ENCODE assay signal across 10 cellular contexts in the genomic region with DNA sequence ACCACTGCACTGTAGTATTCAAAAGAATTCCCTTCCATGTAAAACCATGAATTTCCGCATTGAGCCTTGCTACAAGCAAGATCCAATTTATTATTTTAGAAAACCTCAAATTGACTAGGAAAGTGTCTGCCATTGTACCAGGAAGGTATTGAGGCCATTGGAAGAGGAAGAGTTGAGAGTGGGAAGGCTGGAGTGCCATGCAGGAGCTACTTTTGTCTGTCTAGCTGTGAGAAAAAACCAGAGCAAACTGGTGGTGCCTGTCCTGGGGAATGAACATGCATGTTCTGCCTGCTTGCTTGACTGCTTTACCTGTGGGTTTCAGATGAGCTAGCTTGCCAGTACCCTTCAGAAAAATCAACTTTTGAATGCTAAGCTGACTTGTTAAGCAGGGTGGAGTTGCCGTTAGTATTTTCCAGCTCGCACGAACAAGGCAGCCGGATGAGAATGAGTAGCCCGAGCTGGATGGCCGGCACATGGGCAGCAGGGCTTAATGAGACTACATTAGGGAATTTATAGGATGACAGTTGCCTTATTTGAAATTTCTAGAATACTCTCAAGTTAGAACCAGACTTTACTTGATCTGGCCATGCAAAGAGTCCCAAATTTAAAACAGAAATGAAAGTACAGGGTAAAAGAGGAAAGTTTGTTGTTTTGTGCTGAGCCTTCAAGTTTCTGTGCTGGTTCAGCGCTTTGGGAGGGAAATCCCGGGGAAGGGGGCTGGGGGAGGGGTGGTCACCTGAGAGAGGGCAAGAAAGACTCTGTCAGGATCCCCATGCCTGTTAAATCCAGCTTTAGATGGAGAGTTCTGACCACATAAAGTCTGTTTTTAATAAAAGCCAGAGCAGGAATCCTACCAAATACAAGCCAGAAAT. TPM values are rescaled to one million over a fixed set of nuclear protein-coding genes. Genes with fewer than 3 reads are reported as not detected.
DNase-seq lines count a peak whose midpoint lies in the region; ATAC-seq, FAIRE-seq and TF ChIP-seq lines count a peak whose summit lies in the region.
"Had no signal": no experiment of that assay in that cellular context is flagged by ENCODE, and none has a peak within 500 bp of the region (broad histone marks: within the 10 kb centered on the region; RNA-seq: fewer than 3 reads in every experiment).

No MANE protein-coding gene starts in this region.

- H2AFZ ChIP-seq in astrocyte (ENCODE audit: low read depth, low read length) = no peak overlapping the region

- no peaks in the 10 kb centered on the region for H3K79me2 ChIP-seq in astrocyte (ENCODE audit: insufficient read depth, low read length)

- no peak overlapping the region for H3K27ac ChIP-seq in astrocyte (ENCODE audit: low read depth, low read length)
- H3K27ac ChIP-seq: SJSA1 had no signal

- DNase-seq in astrocyte (ENCODE audit: low read depth) (no peak), mucosa of descending colon (peak; percentile 31 to 58 (median 46)), MCF 10A (ENCODE audit: unreplicated experiment) (no peak), mesenteric fat pad (ENCODE audit: low spot score) (no peak)
- DNase-seq in stimulated activated CD8-positive, alpha-beta memory T cell treated with anti-CD3 and anti-CD28 coated beads, Interleukin-4, amount 100 ng/mL, for 48 hours = no peak
- DNase-seq in activated T-helper 2 cell treated with anti-CD3 and anti-CD28 coated beads, Interferon-gamma antibody, Interleukin-2, Interleukin-4, amounts not matched to agents 10 μg/mL and 5 μg/mL and 100 μg/mL, durations not matched to agents 14 hours and 24 hours and 36 hours (ENCODE audit: low spot score) = no peak

- CTCF ChIA-PET in MCF 10A (lab: Yijun Ruan, JAX) = interaction anchor here (0.6 to 2.1 kb wide), 8 partner anchors 8 to 582 kb away, joined by 3 to 12 read pairs (median 3); no protein-coding TSS in a partner anchor

- H3K9me3 ChIP-seq in astrocyte (ENCODE audit: insufficient read depth, low read depth, low read length) (no peaks in the 10 kb centered on the region), mucosa of descending colon (no peaks in the 10 kb centered on the region)
- H3K9me3 ChIP-seq: SJSA1 had no signal

- H3K27ac Mint-ChIP-seq in astrocyte (ENCODE audit: unreplicated experiment) (no peak overlapping the region), MCF 10A (ENCODE audit: low read depth, unreplicated experiment) (no peak overlapping the region)
- H3K27ac Mint-ChIP-seq in activated T-helper 2 cell treated with anti-CD3 and anti-CD28 coated beads, Interferon-gamma antibody, Interleukin-2, Interleukin-4, amounts not matched to agents 10 μg/mL and 5 μg/mL and 100 μg/mL, durations not matched to agents 14 hours and 24 hours and 36 hours = no peak overlapping the region

- H3K4me1 ChIP-seq in astrocyte (ENCODE audit: insufficient read depth, low read length) = no peaks in the 10 kb centered on the region
- no peaks in the 10 kb centered on the region for H3K4me1 ChIP-seq in mucosa of descending colon (ENCODE audit: low read depth)

- no peak overlapping the region for H3K4me3 Mint-ChIP-seq in astrocyte (ENCODE audit: unreplicated experiment)
- no peak overlapping the region for H3K4me3 Mint-ChIP-seq in MCF 10A (ENCODE audit: unreplicated experiment)
- no peak overlapping the region for H3K4me3 Mint-ChIP-seq in activated T-helper 2 cell treated with anti-CD3 and anti-CD28 coated beads, Interferon-gamma antibody, Interleukin-2, Interleukin-4, amounts not matched to agents 10 μg/mL and 5 μg/mL and 100 μg/mL, durations not matched to agents 14 hours and 24 hours and 36 hours (ENCODE audit: low read depth)

- H3K36me3 Mint-ChIP-seq in astrocyte (ENCODE audit: low read depth, unreplicated experiment) (peaks cover 10% of the 10 kb centered on the region), MCF 10A (ENCODE audit: insufficient read depth, unreplicated experiment) (peaks cover 5% of the 10 kb centered on the region)
- H3K36me3 Mint-ChIP-seq in activated T-helper 2 cell treated with anti-CD3 and anti-CD28 coated beads, Interferon-gamma antibody, Interleukin-2, Interleukin-4, amounts not matched to agents 10 μg/mL and 5 μg/mL and 100 μg/mL, durations not matched to agents 14 hours and 24 hours and 36 hours (ENCODE audit: low read depth) = no peaks in the 10 kb centered on the region

- H3K27me3 ChIP-seq in astrocyte (ENCODE audit: insufficient read depth, low read length) = no peaks in the 10 kb centered on the region
- H3K27me3 ChIP-seq: SJSA1 had no signal

- peak overlapping the region; percentile 24 for H3K4me2 ChIP-seq in astrocyte (ENCODE audit: low read length)

- no peak overlapping the region for H3K9ac ChIP-seq in astrocyte (ENCODE audit: low read length)

- H4K20me1 ChIP-seq in astrocyte (ENCODE audit: insufficient read depth, low read length) = no peaks in the 10 kb centered on the region

- TF ChIP-seq CTCF in astrocyte (IDR thresholded peaks at IDR 0.05; ENCODE audit: insufficient read depth, low read depth, low read length) (no peak), mucosa of descending colon (IDR thresholded peaks at IDR 0.05) (no peak), MCF 10A (IDR thresholded peaks at IDR 0.05; ENCODE audit: unreplicated experiment) (no peak)

- intact Hi-C loops in mucosa of descending colon (cut with DNase I, micrococcal nuclease) (loop anchor here in 1 of 2 donors (10.0 kb wide), 1 partner anchor 246 kb away; no protein-coding TSS in a partner anchor), MCF 10A (cut with micrococcal nuclease) (no loop called here)
- intact Hi-C loops in activated T-helper 2 cell treated with anti-CD3 and anti-CD28 coated beads, Interferon-gamma antibody, Interleukin-2, Interleukin-4, amounts not matched to agents 10 μg/mL and 5 μg/mL and 100 μg/mL, durations not matched to agents 14 hours and 24 hours and 36 hours (cut with micrococcal nuclease) = no loop called here

- H3K36me3 ChIP-seq in astrocyte (ENCODE audit: insufficient read depth, low read length) = no peaks in the 10 kb centered on the region
- no peaks in the 10 kb centered on the region for H3K36me3 ChIP-seq in mucosa of descending colon (ENCODE audit: low read depth)
- H3K36me3 ChIP-seq: SJSA1 had no signal

- POLR2A ChIA-PET in MCF 10A (lab: Yijun Ruan, JAX) = interaction anchor here (0.7 to 1.4 kb wide), 2 partner anchors 32 to 63 kb away, joined by 4 to 5 read pairs; no protein-coding TSS in a partner anchor

- H3K9me3 Mint-ChIP-seq in astrocyte (ENCODE audit: unreplicated experiment) = no peaks in the 10 kb centered on the region
- H3K9me3 Mint-ChIP-seq in MCF 10A (ENCODE audit: unreplicated experiment) = no peaks in the 10 kb centered on the region
- H3K9me3 Mint-ChIP-seq in activated T-helper 2 cell treated with anti-CD3 and anti-CD28 coated beads, Interferon-gamma antibody, Interleukin-2, Interleukin-4, amounts not matched to agents 10 μg/mL and 5 μg/mL and 100 μg/mL, durations not matched to agents 14 hours and 24 hours and 36 hours = no peaks in the 10 kb centered on the region

- BruUV-seq in MCF 10A (replicated peaks; lab: Mats Ljungman, UMichigan) = no TSS peak

- peaks cover 33% of the 10 kb centered on the region for H3K4me1 Mint-ChIP-seq in astrocyte (ENCODE audit: low read depth, unreplicated experiment)
- peaks cover 12% of the 10 kb centered on the region for H3K4me1 Mint-ChIP-seq in MCF 10A (ENCODE audit: insufficient read depth, unreplicated experiment)
- H3K4me1 Mint-ChIP-seq in activated T-helper 2 cell treated with anti-CD3 and anti-CD28 coated beads, Interferon-gamma antibody, Interleukin-2, Interleukin-4, amounts not matched to agents 10 μg/mL and 5 μg/mL and 100 μg/mL, durations not matched to agents 14 hours and 24 hours and 36 hours (ENCODE audit: low read depth) = peaks cover 30% of the 10 kb centered on the region

- no peak overlapping the region for H3K4me3 ChIP-seq in astrocyte (ENCODE audit: insufficient read depth, low read depth, low read length)
- H3K4me3 ChIP-seq in mucosa of descending colon = no peak overlapping the region
- H3K4me3 ChIP-seq: SJSA1 had no signal

- H3K27me3 Mint-ChIP-seq in astrocyte (ENCODE audit: low read depth, unreplicated experiment) = no peaks in the 10 kb centered on the region
- no peaks in the 10 kb centered on the region for H3K27me3 Mint-ChIP-seq in MCF 10A (ENCODE audit: insufficient read depth, unreplicated experiment)
- peaks cover 3% of the 10 kb centered on the region for H3K27me3 Mint-ChIP-seq in activated T-helper 2 cell treated with anti-CD3 and anti-CD28 coated beads, Interferon-gamma antibody, Interleukin-2, Interleukin-4, amounts not matched to agents 10 μg/mL and 5 μg/mL and 100 μg/mL, durations not matched to agents 14 hours and 24 hours and 36 hours (ENCODE audit: low read depth)

- ATAC-seq in GM18519 (IDR thresholded peaks at IDR 0.05; ENCODE audit: low FRiP score, unreplicated experiment) (peak; percentile 56), HG02798 (IDR thresholded peaks at IDR 0.05; ENCODE audit: poor library complexity, unreplicated experiment) (peak; percentile 54), mucosa of descending colon (peak; percentile 46)

- no peak for FAIRE-seq in astrocyte (lab: Jason Lieb, UNC)
- FAIRE-seq: islet of Langerhans had no signal

RNA-seq across cellular contexts. Expression of gene C1orf105, which starts 29.6 kb away (rescaled TPM):
- total RNA-seq in astrocyte = not detected in 2 replicates
- not detected for total RNA-seq in mucosa of descending colon
- total RNA-seq in MCF 10A (2022) = not detected in 2 replicates
- total RNA-seq in mesenteric fat pad = not detected
- not detected in 2 replicates for total RNA-seq in activated T-helper 2 cell treated with anti-CD3 and anti-CD28 coated beads, Interferon-gamma antibody, Interleukin-2, Interleukin-4, amounts not matched to agents 10 μg/mL and 5 μg/mL and 100 μg/mL, durations not matched to agents 14 hours and 24 hours and 36 hours
- total RNA-seq: SJSA1 had no signal

RNA-seq across cellular contexts. Expression of gene PIGC, which starts 53.0 kb away (rescaled TPM):
- total RNA-seq in astrocyte (17.8 and 19.5 TPM in 2 replicates), mucosa of descending colon (10 to 100 TPM; 25.6 to 27.7 (median 26.3) TPM), MCF 10A (2022) (20.2 and 23.1 TPM in 2 replicates), mesenteric fat pad (16.6 TPM)
- 20.7 and 21.8 TPM in 2 replicates for total RNA-seq in activated T-helper 2 cell treated with anti-CD3 and anti-CD28 coated beads, Interferon-gamma antibody, Interleukin-2, Interleukin-4, amounts not matched to agents 10 μg/mL and 5 μg/mL and 100 μg/mL, durations not matched to agents 14 hours and 24 hours and 36 hours

Comparison
In these comparisons a context has a peak if more than half of its experiments do, and no peak if none do; other contexts are left out.
1. DNase-seq: peak in mucosa of descending colon (3 of 3); none in astrocyte (single experiment), stimulated activated CD8-positive, alpha-beta memory T cell treated with anti-CD3 and anti-CD28 coated beads, Interleukin-4, amount 100 ng/mL, for 48 hours (single experiment), MCF 10A (single experiment), mesenteric fat pad (single experiment) and activated T-helper 2 cell treated with anti-CD3 and anti-CD28 coated beads, Interferon-gamma antibody, Interleukin-2, Interleukin-4, amounts not matched to agents 10 μg/mL and 5 μg/mL and 100 μg/mL, durations not matched to agents 14 hours and 24 hours and 36 hours (single experiment).
2. Peak in every context shown above with its lines, with median percentiles within 50 percentile points of each other: ATAC-seq.